28 cellular contexts compared by ENCODE assay signal in genomic region chr6:1463751-1464397, GRCh38.
"Had no signal": no experiment of that assay in that cellular context is flagged by ENCODE, and none has a peak within 500 bp of the region (broad histone marks: within the 10 kb centered on the region; RNA-seq: fewer than 3 reads in every experiment).

No MANE protein-coding gene starts in this region.

- H3K27ac ChIP-seq: colonic mucosa, esophagus squamous epithelium, neutrophil, parathyroid adenoma, suprapubic skin, transverse colon, vagina had no signal

- H3K36me3 Mint-ChIP-seq: mesothelial cell of epicardium; naive B cell; natural killer cell treated with Interleukin-12 subunit alpha and Interleukin-12 subunit beta and Interleukin-15 and Interleukin-18, amount 100 ng/mL, for 72 hours had no signal

- H3K9me3 Mint-ChIP-seq: dendritic cell treated with granulocyte-macrophage colony-stimulating factor and Interleukin-4, amounts not matched to agents 40 ng/mL and 50 ng/mL, for 4 days; mesothelial cell of epicardium; natural killer cell treated with Interleukin-12 subunit alpha and Interleukin-12 subunit beta and Interleukin-15 and Interleukin-18, amount 100 ng/mL, for 72 hours; neural crest cell; stimulated activated naive CD8-positive, alpha-beta T cell treated with anti-CD3 and anti-CD28 coated beads, Interleukin-15, amount 100 ng/mL, for 72 hours had no signal

- H3K36me3 ChIP-seq: colonic mucosa, esophagus squamous epithelium, neutrophil, suprapubic skin, transverse colon, vagina had no signal

- H3K4me3 Mint-ChIP-seq: dendritic cell treated with granulocyte-macrophage colony-stimulating factor and Interleukin-4, amounts not matched to agents 40 ng/mL and 50 ng/mL, for 4 days; mesothelial cell of epicardium; naive B cell; natural killer cell treated with Interleukin-12 subunit alpha and Interleukin-12 subunit beta and Interleukin-15 and Interleukin-18, amount 100 ng/mL, for 72 hours; neural crest cell; stimulated activated naive CD8-positive, alpha-beta T cell treated with anti-CD3 and anti-CD28 coated beads, Interleukin-15, amount 100 ng/mL, for 72 hours had no signal

- DNase-seq: colonic mucosa; effector CD8-positive, alpha-beta T cell; erythroblast; esophagus squamous epithelium; foreskin melanocyte; head of caudate nucleus; kidney; mesenchymal stem cell; mucosa of descending colon; naive B cell; stimulated activated CD4-positive, alpha-beta T cell treated with anti-CD3 and anti-CD28 coated beads, Interleukin-12 subunit alpha, Interleukin-12 subunit beta, amount 100 ng/mL, for 4 hours; stimulated activated CD4-positive, alpha-beta T cell treated with anti-CD3 and anti-CD28 coated beads, Interleukin-1b, Interleukin-23, amount 100 ng/mL, for 48 hours; stimulated activated CD4-positive, alpha-beta T cell treated with anti-CD3 and anti-CD28 coated beads, Interleukin-4, amount 100 ng/mL, for 1 hour; stimulated activated CD8-positive, alpha-beta memory T cell treated with anti-CD3 and anti-CD28 coated beads, Interleukin-4, amount 100 ng/mL, for 48 hours; stimulated activated naive CD4-positive, alpha-beta T cell; stimulated activated naive CD8-positive, alpha-beta T cell treated with anti-CD3 and anti-CD28 coated beads, Interleukin-15, amount 100 ng/mL, for 72 hours; transverse colon had no signal

- H3K4me1 Mint-ChIP-seq: naive B cell; stimulated activated naive CD8-positive, alpha-beta T cell treated with anti-CD3 and anti-CD28 coated beads, Interleukin-15, amount 100 ng/mL, for 72 hours had no signal

- H3K9me3 ChIP-seq: colonic mucosa, esophagus squamous epithelium, mucosa of descending colon, neutrophil, suprapubic skin, transverse colon, vagina had no signal

- H3K27ac Mint-ChIP-seq: dendritic cell treated with granulocyte-macrophage colony-stimulating factor and Interleukin-4, amounts not matched to agents 40 ng/mL and 50 ng/mL, for 4 days; mesothelial cell of epicardium; natural killer cell treated with Interleukin-12 subunit alpha and Interleukin-12 subunit beta and Interleukin-15 and Interleukin-18, amount 100 ng/mL, for 72 hours; progenitor cell of endocrine pancreas; stimulated activated naive CD8-positive, alpha-beta T cell treated with anti-CD3 and anti-CD28 coated beads, Interleukin-15, amount 100 ng/mL, for 72 hours had no signal

- H3K4me3 ChIP-seq: colonic mucosa, esophagus squamous epithelium, lung, mucosa of descending colon, smooth muscle cell, suprapubic skin, transverse colon, vagina had no signal

- H3K4me1 ChIP-seq: colonic mucosa, parathyroid adenoma, suprapubic skin, transverse colon, vagina had no signal
